31 cellular contexts compared by ENCODE assay signal in the genomic region with DNA sequence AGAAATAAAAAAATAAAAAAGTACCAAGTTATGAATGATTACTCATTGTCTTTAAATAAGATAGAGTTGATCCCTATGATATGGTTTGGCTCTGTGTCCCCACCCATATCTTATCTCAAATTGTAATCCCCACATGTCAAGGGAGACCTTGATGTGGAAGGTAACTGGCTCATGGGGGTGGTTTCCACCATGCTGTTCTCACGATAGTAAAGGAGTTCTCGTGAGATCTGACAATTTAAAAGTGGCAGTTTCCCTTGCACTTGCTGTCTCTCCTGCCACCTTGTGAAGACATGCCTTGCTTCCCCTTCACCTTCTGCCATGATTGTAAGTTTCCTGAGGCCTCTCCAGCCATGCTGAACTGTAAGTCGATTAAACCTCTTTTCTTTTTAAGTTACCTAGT.
"Had no signal": no experiment of that assay in that cellular context is flagged by ENCODE, and none has a peak within 500 bp of the region (broad histone marks: within the 10 kb centered on the region; RNA-seq: fewer than 3 reads in every experiment).

No MANE protein-coding gene starts in this region.

- H3K36me3 ChIP-seq: esophagus squamous epithelium had no signal

- H3K9me3 Mint-ChIP-seq: activated CD8-positive, alpha-beta T cell treated with anti-CD3 and anti-CD28 coated beads for 36 hours; activated T-cell treated with anti-CD3 and anti-CD28 coated beads, Interleukin-2, amount 50 U/mL, for 4 hours; activated T-helper 17 cell treated with anti-CD3 and anti-CD28 coated beads, Interleukin-2, amount 50 U/mL, for 72 hours; effector memory CD8-positive, alpha-beta T cell; T-helper 2 cell treated with Interferon-gamma antibody and Interleukin-4, amounts not matched to agents 5 μg/mL and 100 μg/mL, for 36 hours had no signal

- H3K4me3 Mint-ChIP-seq: activated CD4-positive, alpha-beta T cell treated with anti-CD3 and anti-CD28 coated beads for 36 hours; activated CD8-positive, alpha-beta T cell treated with anti-CD3 and anti-CD28 coated beads for 36 hours; activated naive CD8-positive, alpha-beta T cell; activated T-cell treated with anti-CD3 and anti-CD28 coated beads, Interleukin-2, amount 50 U/mL, for 4 hours; activated T-helper 17 cell treated with anti-CD3 and anti-CD28 coated beads, Interleukin-2, amount 50 U/mL, for 72 hours; effector memory CD8-positive, alpha-beta T cell; T-helper 17 cell; T-helper 2 cell treated with Interferon-gamma antibody and Interleukin-4, amounts not matched to agents 5 μg/mL and 100 μg/mL, for 36 hours had no signal

- H3K27me3 ChIP-seq: body of pancreas, esophagus squamous epithelium had no signal

- H3K4me1 Mint-ChIP-seq: activated T-helper 17 cell treated with anti-CD3 and anti-CD28 coated beads, Interleukin-2, amount 50 U/mL, for 72 hours had no signal

- FAIRE-seq: colon, frontal cortex had no signal

- H3K27me3 Mint-ChIP-seq: activated CD4-positive, alpha-beta T cell treated with anti-CD3 and anti-CD28 coated beads for 36 hours; activated CD8-positive, alpha-beta T cell treated with anti-CD3 and anti-CD28 coated beads for 36 hours; activated naive CD8-positive, alpha-beta T cell; activated T-helper 17 cell treated with anti-CD3 and anti-CD28 coated beads, Interleukin-2, amount 50 U/mL, for 72 hours; effector memory CD8-positive, alpha-beta T cell; T-helper 17 cell had no signal

- H3K9me3 ChIP-seq: body of pancreas, esophagus squamous epithelium had no signal

- ATAC-seq: activated CD4-positive, alpha-beta T cell treated with anti-CD3 and anti-CD28 coated beads for 36 hours; activated CD8-positive, alpha-beta T cell treated with anti-CD3 and anti-CD28 coated beads for 36 hours; activated T-cell treated with anti-CD3 and anti-CD28 coated beads, Interleukin-2, amount 50 U/mL, for 4 hours; activated T-helper 17 cell treated with anti-CD3 and anti-CD28 coated beads, Interleukin-2, amount 50 U/mL, for 72 hours; body of pancreas; effector memory CD8-positive, alpha-beta T cell; T-helper 17 cell had no signal

- H3K4me3 ChIP-seq: body of pancreas, esophagus squamous epithelium had no signal

- H3K27ac ChIP-seq: body of pancreas, esophagus squamous epithelium, WERI-Rb-1 had no signal

- H3K27ac Mint-ChIP-seq: activated CD4-positive, alpha-beta T cell treated with anti-CD3 and anti-CD28 coated beads for 36 hours; activated CD8-positive, alpha-beta T cell treated with anti-CD3 and anti-CD28 coated beads for 36 hours; activated naive CD8-positive, alpha-beta T cell; activated T-helper 17 cell treated with anti-CD3 and anti-CD28 coated beads, Interleukin-2, amount 50 U/mL, for 72 hours; effector memory CD8-positive, alpha-beta T cell; T-helper 17 cell; T-helper 2 cell treated with Interferon-gamma antibody and Interleukin-4, amounts not matched to agents 5 μg/mL and 100 μg/mL, for 36 hours had no signal

- DNase-seq: activated CD4-positive, alpha-beta T cell treated with anti-CD3 and anti-CD28 coated beads for 36 hours; activated CD4-positive, alpha-beta T cell treated with anti-CD3 and anti-CD28 coated beads, Interleukin-2, amount 50 U/mL, for 1 hour; activated CD4-positive, alpha-beta T cell treated with anti-CD3 and anti-CD28 coated beads, Interleukin-2, amount 50 U/mL, for 48 hours; activated CD4-positive, CD25-positive, alpha-beta regulatory T cell; activated CD4-positive, CD25-positive, alpha-beta regulatory T cell treated with anti-CD3 and anti-CD28 coated beads, Interleukin-2, amount 50 U/mL, for 72 hours; activated CD8-positive, alpha-beta memory T cell treated with anti-CD3 and anti-CD28 coated beads for 24 hours; activated CD8-positive, alpha-beta T cell treated with anti-CD3 and anti-CD28 coated beads for 36 hours; activated effector memory CD4-positive, alpha-beta T cell treated with Interleukin-2 at 50 U/mL for 16 hours; activated gamma-delta T cell treated with Interleukin-2 at 50 U/mL for 16 hours; activated naive CD4-positive, alpha-beta T cell treated with anti-CD3 and anti-CD28 coated beads, Interleukin-2, amount 50 U/mL, for 16 hours; activated naive CD4-positive, alpha-beta T cell treated with Interleukin-2 at 50 U/mL for 16 hours; activated T-cell treated with anti-CD3 and anti-CD28 coated beads, Interleukin-2, amount 50 U/mL, for 4 hours; amniotic stem cell; anterior cingulate cortex; body of pancreas; caudate nucleus; cortex of kidney; dermis blood vessel endothelial cell; effector CD4-positive, alpha-beta T cell; effector memory CD8-positive, alpha-beta T cell; esophagus squamous epithelium; head of caudate nucleus; T-helper 1 cell; T-helper 17 cell; T1000; WERI-Rb-1 had no signal

- H3K4me1 ChIP-seq: body of pancreas had no signal
